In the genomic region with DNA sequence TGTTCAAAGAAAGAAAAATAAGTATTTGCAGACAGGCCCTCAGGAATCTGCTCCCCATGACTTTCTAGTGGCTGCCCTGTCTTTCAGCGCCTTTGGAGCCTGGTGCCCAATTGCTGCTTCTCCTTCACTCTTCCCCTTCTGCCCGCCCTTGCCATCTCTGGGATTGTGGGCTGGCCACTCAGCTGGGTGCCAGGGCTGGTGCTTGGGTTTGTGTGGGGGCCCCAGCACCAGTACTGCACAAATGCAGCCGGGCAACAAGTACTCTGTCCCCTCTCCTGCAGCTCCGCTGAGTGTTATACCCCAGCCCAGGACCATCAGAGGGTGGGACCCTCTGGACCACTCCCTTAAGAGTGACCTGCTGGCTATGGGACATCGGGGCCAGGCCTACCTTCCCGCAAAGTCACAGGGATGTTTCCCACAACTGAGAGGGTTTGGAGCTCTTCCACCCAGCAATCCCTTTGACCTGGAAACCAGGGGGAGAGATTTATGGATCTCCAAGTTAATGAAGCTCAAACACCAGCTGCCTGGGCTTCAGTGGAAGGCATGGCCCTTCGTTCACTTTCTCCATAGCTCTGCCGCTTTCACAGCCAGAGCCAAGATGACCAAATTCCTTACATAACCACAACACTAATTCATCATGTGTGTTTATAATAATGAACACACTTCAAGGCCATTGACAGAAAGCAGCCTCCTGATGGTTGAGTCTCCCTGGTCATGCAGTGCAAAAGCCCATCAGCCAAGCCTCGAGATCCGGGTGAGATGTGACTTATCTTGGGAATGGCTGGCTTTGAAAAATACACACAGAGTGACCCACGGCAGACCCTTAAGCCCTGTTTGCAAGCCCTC, we compare ENCODE assay signal across 20 cellular contexts.
DNase-seq lines count a peak whose midpoint lies in the region; ATAC-seq, FAIRE-seq and TF ChIP-seq lines count a peak whose summit lies in the region.
"Had no signal": no experiment of that assay in that cellular context is flagged by ENCODE, and none has a peak within 500 bp of the region (broad histone marks: within the 10 kb centered on the region; RNA-seq: fewer than 3 reads in every experiment).

No MANE protein-coding gene starts in this region.

- TF ChIP-seq POLR2A in esophagus muscularis mucosa (IDR thresholded peaks at IDR 0.05; ENCODE audit: low read depth), result no peak

- H3K27me3 Mint-ChIP-seq in nephron progenitor cell (ENCODE audit: low read depth, poor library complexity), result peaks cover 17% of the 10 kb centered on the region

- H3K9me3 ChIP-seq in esophagus muscularis mucosa, result no peaks in the 10 kb centered on the region
- H3K9me3 ChIP-seq in Karpas-422 (ENCODE audit: low read length), result no peaks in the 10 kb centered on the region
- H3K9me3 ChIP-seq: esophagus squamous epithelium had no signal

- H3K27ac ChIP-seq in esophagus muscularis mucosa (replicated peaks in 1 of 4) (no peak overlapping the region), Karpas-422 (ENCODE audit: low read length) (no peak overlapping the region)
- H3K27ac ChIP-seq: HL-60, KMS-11, skin epidermis, WERI-Rb-1 had no signal

- H3K9me3 Mint-ChIP-seq in nephron progenitor cell, result no peaks in the 10 kb centered on the region
- H3K9me3 Mint-ChIP-seq: activated naive CD8-positive, alpha-beta T cell treated with anti-CD3 and anti-CD28 coated beads for 36 hours; stimulated activated naive CD8-positive, alpha-beta T cell treated with anti-CD3 and anti-CD28 coated beads, Interleukin-15, Interleukin-2, amounts not matched to agents 100 ng/mL and 50 ng/mL, for 24 hours had no signal

- H3K9ac ChIP-seq in Karpas-422 (ENCODE audit: low read length), result no peak overlapping the region
- H3K9ac ChIP-seq: KMS-11 had no signal

- H3K36me3 ChIP-seq in esophagus muscularis mucosa, result no peaks in the 10 kb centered on the region
- H3K36me3 ChIP-seq in Karpas-422 (ENCODE audit: insufficient read depth, low read length), result no peaks in the 10 kb centered on the region
- H3K36me3 ChIP-seq: esophagus squamous epithelium, WERI-Rb-1 had no signal

- TF ChIP-seq CTCF in esophagus muscularis mucosa (IDR thresholded peaks at IDR 0.05) (no peak), nephron progenitor cell (IDR thresholded peaks at IDR 0.05) (no peak)

- no peaks in the 10 kb centered on the region for H4K20me1 ChIP-seq in Karpas-422 (ENCODE audit: insufficient read depth, low read depth, low read length)

- peaks cover 62% of the 10 kb centered on the region for H3K4me1 Mint-ChIP-seq in nephron progenitor cell

- TF ChIP-seq EP300 in esophagus muscularis mucosa (IDR thresholded peaks at IDR 0.05), result no peak

- H3K9me2 ChIP-seq in Karpas-422 (replicated peaks; ENCODE audit: insufficient read depth, low read length), result no peaks in the 10 kb centered on the region

- ATAC-seq in HG03457 (IDR thresholded peaks at IDR 0.05; ENCODE audit: unreplicated experiment), result no peak
- ATAC-seq: HCT116 had no signal

- peak overlapping the region; percentile 39 for H3K27ac Mint-ChIP-seq in nephron progenitor cell
- H3K27ac Mint-ChIP-seq: activated naive CD8-positive, alpha-beta T cell treated with anti-CD3 and anti-CD28 coated beads for 36 hours; B cell; stimulated activated naive CD8-positive, alpha-beta T cell treated with anti-CD3 and anti-CD28 coated beads, Interleukin-15, Interleukin-2, amounts not matched to agents 100 ng/mL and 50 ng/mL, for 24 hours had no signal

- no peak overlapping the region for H3K4me2 ChIP-seq in Karpas-422 (ENCODE audit: low read depth, low read length, poor library complexity, severe bottlenecking)
- H3K4me2 ChIP-seq: KMS-11 had no signal

- FAIRE-seq in GM19239 (lab: Jason Lieb, UNC), result no peak

- no peaks in the 10 kb centered on the region for H3K36me3 Mint-ChIP-seq in nephron progenitor cell (ENCODE audit: low read depth)
- H3K36me3 Mint-ChIP-seq: activated naive CD8-positive, alpha-beta T cell treated with anti-CD3 and anti-CD28 coated beads for 36 hours had no signal

- H3K4me3 Mint-ChIP-seq in nephron progenitor cell, result peak overlapping the region; percentile 37
- H3K4me3 Mint-ChIP-seq: activated naive CD8-positive, alpha-beta T cell treated with anti-CD3 and anti-CD28 coated beads for 36 hours; B cell; stimulated activated naive CD8-positive, alpha-beta T cell treated with anti-CD3 and anti-CD28 coated beads, Interleukin-15, Interleukin-2, amounts not matched to agents 100 ng/mL and 50 ng/mL, for 24 hours had no signal

- no peaks in the 10 kb centered on the region for H3K79me2 ChIP-seq in Karpas-422 (ENCODE audit: low read length)

- no peak overlapping the region for H3K4me3 ChIP-seq in esophagus muscularis mucosa
- no peak overlapping the region for H3K4me3 ChIP-seq in Karpas-422 (ENCODE audit: low read length)
- H3K4me3 ChIP-seq: esophagus squamous epithelium, skin epidermis had no signal

- H3K4me1 ChIP-seq in esophagus muscularis mucosa (peaks cover 17 to 47% (median 26%) of the 10 kb centered on the region in 4 donors), Karpas-422 (ENCODE audit: low read length) (peaks cover 93% of the 10 kb centered on the region)

- intact Hi-C loops in esophagus muscularis mucosa (cut with DNase I), result no loop called here

- WGBS in esophagus muscularis mucosa, result 80% methylated on average over 11 of the region's 11 CpGs

- H3K27me3 ChIP-seq in esophagus muscularis mucosa (no peaks in the 10 kb centered on the region), Karpas-422 (ENCODE audit: low read length) (no peaks in the 10 kb centered on the region)
- H3K27me3 ChIP-seq: esophagus squamous epithelium had no signal

- DNase-seq in AG08396 (ENCODE audit: low spot score) (peak; percentile 58), M059J (ENCODE audit: low read depth) (peak; percentile 90), esophagus muscularis mucosa (ENCODE audit: extremely low spot score) (peak; percentile 57), nephron progenitor cell (peak; percentile 31), GM19239 (ENCODE audit: insufficient read length, low spot score) (no peak), germinal center (ENCODE audit: low spot score) (no peak), Karpas-422 (no peak)
- DNase-seq: activated naive CD8-positive, alpha-beta T cell treated with anti-CD3 and anti-CD28 coated beads for 36 hours; activated T-cell treated with anti-CD3 and anti-CD28 coated beads for 4 hours; esophagus squamous epithelium; NCI-H1694; NCI-H524 treated with DMSO at 0.1 percent for 48 hours; WERI-Rb-1 had no signal

- H2AFZ ChIP-seq in Karpas-422 (ENCODE audit: low read length), result no peak overlapping the region

Comparison
In these comparisons a context has a peak if more than half of its experiments do, and no peak if none do; other contexts are left out.
1. DNase-seq: peak in AG08396 (single experiment), M059J (single experiment), esophagus muscularis mucosa (single experiment) and nephron progenitor cell (single experiment); none in GM19239 (single experiment), germinal center (single experiment) and Karpas-422 (single experiment).